ENCODE assay signal across 8 cellular contexts in the genomic region with DNA sequence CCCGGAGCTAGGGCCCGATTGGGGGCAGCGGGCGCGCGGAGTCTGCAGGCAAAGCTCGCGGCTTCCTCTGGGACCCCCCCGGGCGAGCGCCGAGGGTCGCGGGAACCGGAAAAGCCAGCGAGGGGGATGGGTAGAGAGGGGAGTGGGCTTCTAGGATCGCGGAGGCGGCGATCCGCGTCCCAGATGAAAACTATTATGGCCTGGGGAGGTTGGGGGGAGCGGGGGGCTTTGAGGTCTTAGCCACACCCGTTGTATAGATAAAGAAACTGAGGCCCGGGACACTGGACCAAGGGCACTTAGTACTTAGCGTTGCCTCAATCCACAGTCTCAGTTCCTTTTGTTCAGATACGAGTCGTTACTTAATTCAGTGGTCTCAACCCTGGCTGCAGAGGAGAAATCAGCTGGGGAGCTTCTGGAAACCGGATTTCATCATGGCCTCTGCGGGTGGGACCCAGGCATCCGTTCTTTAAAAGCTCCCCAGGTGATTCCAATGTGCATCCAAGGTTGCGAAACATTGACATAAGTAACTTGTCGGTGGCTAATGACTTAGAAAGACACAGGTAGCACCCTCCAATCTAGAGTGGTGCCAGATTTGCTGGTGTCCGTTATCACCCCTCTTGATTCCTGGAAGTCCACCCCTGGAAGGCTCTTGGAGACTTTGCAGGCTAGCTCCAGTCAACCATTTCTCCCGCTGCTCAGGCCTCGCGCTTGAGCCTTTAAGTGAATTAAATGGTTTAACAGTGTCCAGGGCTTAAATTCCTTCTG.
DNase-seq lines count a peak whose midpoint lies in the region; ATAC-seq, FAIRE-seq and TF ChIP-seq lines count a peak whose summit lies in the region.

No MANE protein-coding gene starts in this region.

- H3K79me2 ChIP-seq in K562 (ENCODE audit: control insufficient read depth, insufficient read depth, low read length) = no peaks in the 10 kb centered on the region

- H3K27me3 ChIP-seq in K562 (ENCODE audit: control insufficient read depth in 2 of 2, insufficient read depth in 2 of 2, low read length in 2 of 2) (peaks cover 8 to 21% of the 10 kb centered on the region in 2 experiments; a peak in 3 of 5 replicates), vagina (no peaks in the 10 kb centered on the region), uterus (peaks cover 3 to 14% of the 10 kb centered on the region in 2 donors)

- H3K27me3 Mint-ChIP-seq in stimulated activated naive CD8-positive, alpha-beta T cell treated with anti-CD3 and anti-CD28 coated beads, Interleukin-15, Interleukin-2, amounts not matched to agents 100 ng/mL and 50 ng/mL, for 24 hours = peaks cover 21% of the 10 kb centered on the region

- no peak overlapping the region for H3K4me2 ChIP-seq in K562 (ENCODE audit: insufficient read depth, low read length)

- no TSS peak for BruUV-seq in K562 (replicated peaks; lab: Mats Ljungman, UMichigan)

- TF ChIP-seq CTCF in K562 (IDR thresholded peaks at IDR 0.05 in 2 of 3, conservative IDR thresholded peaks at IDR 0.05 in 1 of 3; ENCODE audit: insufficient read depth in 2 of 3, low read depth in 1 of 3, low read length in 3 of 3) = no peak
- TF ChIP-seq CTCF in vagina (IDR thresholded peaks at IDR 0.05) = no peak
- TF ChIP-seq CTCF in uterus (IDR thresholded peaks at IDR 0.05) = no peak

- in situ Hi-C loops in K562 (cut with MboI) = no loop called here

- no peak overlapping the region for H2AFZ ChIP-seq in K562 (ENCODE audit: low read depth, low read length)

- H3K4me3 Mint-ChIP-seq in stimulated activated naive CD8-positive, alpha-beta T cell treated with anti-CD3 and anti-CD28 coated beads, Interleukin-15, Interleukin-2, amounts not matched to agents 100 ng/mL and 50 ng/mL, for 24 hours = peak overlapping the region; percentile 32

- H3K36me3 ChIP-seq in K562 (ENCODE audit: control insufficient read depth, insufficient read depth, low read length) (no peaks in the 10 kb centered on the region), vagina (no peaks in the 10 kb centered on the region), uterus (no peaks in the 10 kb centered on the region)

- no peaks in the 10 kb centered on the region for H3K9me1 ChIP-seq in K562 (ENCODE audit: control insufficient read depth, insufficient read depth, low read length)

- H3K9me3 ChIP-seq in K562 (replicated peaks; ENCODE audit: control insufficient read depth, insufficient read depth, low read depth, low read length) (no peaks in the 10 kb centered on the region), vagina (no peaks in the 10 kb centered on the region), uterus (no peaks in the 10 kb centered on the region)

- H3K4me1 Mint-ChIP-seq in stimulated activated naive CD8-positive, alpha-beta T cell treated with anti-CD3 and anti-CD28 coated beads, Interleukin-15, Interleukin-2, amounts not matched to agents 100 ng/mL and 50 ng/mL, for 24 hours (ENCODE audit: low read depth) = no peaks in the 10 kb centered on the region

- no peak overlapping the region for H3K27ac Mint-ChIP-seq in stimulated activated naive CD8-positive, alpha-beta T cell treated with anti-CD3 and anti-CD28 coated beads, Interleukin-15, Interleukin-2, amounts not matched to agents 100 ng/mL and 50 ng/mL, for 24 hours

- H3K4me3 ChIP-seq in K562 (no peak overlapping the region), vagina (peak overlapping the region; percentile 37 to 48), uterus (peak overlapping the region in 1 of 2 donors; percentile 35)

- H3K27ac ChIP-seq in K562 (ENCODE audit: extremely low read depth, low read depth, low read length) = no peak overlapping the region
- H3K27ac ChIP-seq in vagina = peak overlapping the region; percentile 24
- no peak overlapping the region for H3K27ac ChIP-seq in uterus

- no peak for TF ChIP-seq EP300 in K562 (IDR thresholded peaks at IDR 0.05; ENCODE audit: low read length)

- H3K4me1 ChIP-seq in K562 (replicated peaks in 1 of 2; ENCODE audit: control insufficient read depth in 2 of 2, insufficient read depth in 2 of 2, low read length in 2 of 2) (peaks cover 0 to 9% of the 10 kb centered on the region in 2 experiments; a peak in 1 of 5 replicates), vagina (peaks cover 4% of the 10 kb centered on the region), uterus (peaks cover 0 to 8% of the 10 kb centered on the region in 2 donors)

- no peak for DNase-seq in stimulated activated naive CD8-positive, alpha-beta T cell treated with anti-CD3 and anti-CD28 coated beads, Interleukin-15, Interleukin-2, amounts not matched to agents 100 U/mL and 50 U/mL, for 24 hours
- no peak for DNase-seq in K562 (ENCODE audit: extremely low read depth in 1 of 4, low spot score in 3 of 4)
- peak; percentile 54 for DNase-seq in medulla oblongata (ENCODE audit: extremely low spot score)
- DNase-seq in vagina (ENCODE audit: extremely low spot score in 2 of 2) = no peak
- no peak for DNase-seq in uterus
- no peak for DNase-seq in NCI-H1417 treated with DMSO at 0.1 percent for 48 hours (lab: John Stamatoyannopoulos, UW)

- no peak for TF ChIP-seq POLR2A in K562 (conservative IDR thresholded peaks at IDR 0.05)
- no peak for TF ChIP-seq POLR2A in vagina (IDR thresholded peaks at IDR 0.05)
- no peak for TF ChIP-seq POLR2A in uterus (IDR thresholded peaks at IDR 0.05)

- no peaks in the 10 kb centered on the region for H4K20me1 ChIP-seq in K562 (replicated peaks; ENCODE audit: control insufficient read depth, insufficient read depth, low read length)

- no peaks in the 10 kb centered on the region for H3K9me3 Mint-ChIP-seq in stimulated activated naive CD8-positive, alpha-beta T cell treated with anti-CD3 and anti-CD28 coated beads, Interleukin-15, Interleukin-2, amounts not matched to agents 100 ng/mL and 50 ng/mL, for 24 hours

- POLR2A ChIA-PET in K562 (lab: Yijun Ruan, JAX) = no interaction called here

- no peak for FAIRE-seq in K562 (lab: Jason Lieb, UNC)

- ATAC-seq in stimulated activated naive CD8-positive, alpha-beta T cell treated with anti-CD3 and anti-CD28 coated beads, Interleukin-15, Interleukin-2, amounts not matched to agents 100 U/mL and 50 U/mL, for 24 hours = no peak
- no peak for ATAC-seq in K562
- ATAC-seq in GM21528 (IDR thresholded peaks at IDR 0.05; ENCODE audit: low FRiP score, unreplicated experiment) = no peak

- no peak overlapping the region for H3K9ac ChIP-seq in K562 (ENCODE audit: insufficient read depth in 1 of 2, low read depth in 2 of 2, low read length in 2 of 2)

- WGBS in K562 (ENCODE audit: insufficient coverage, low coverage, missing lambda C conversion rate) = 22% methylated on average over 24 of the region's 37 CpGs

- CTCF ChIA-PET in K562 (lab: Yijun Ruan, JAX; ENCODE audit: low intra/inter-chr PET ratio) = no interaction called here

- H3K36me3 Mint-ChIP-seq in stimulated activated naive CD8-positive, alpha-beta T cell treated with anti-CD3 and anti-CD28 coated beads, Interleukin-15, Interleukin-2, amounts not matched to agents 100 ng/mL and 50 ng/mL, for 24 hours (ENCODE audit: low read depth) = no peaks in the 10 kb centered on the region

- intact Hi-C loops in K562 (cut with micrococcal nuclease) (no loop called here), vagina (cut with DNase I) (no loop called here), uterus (cut with DNase I; ENCODE audit: low total_unique reads) (no loop called here)

- TF ChIP-seq RAD21 in K562 (CRISPR knock-in tag; conservative IDR thresholded peaks at IDR 0.05 in 1 of 2, IDR thresholded peaks at IDR 0.05 in 1 of 2) = no peak

TF ChIP-seq in K562, 482 proteins besides CTCF, POLR2A, EP300 and RAD21:
- TF ChIP-seq, protein P1, sequence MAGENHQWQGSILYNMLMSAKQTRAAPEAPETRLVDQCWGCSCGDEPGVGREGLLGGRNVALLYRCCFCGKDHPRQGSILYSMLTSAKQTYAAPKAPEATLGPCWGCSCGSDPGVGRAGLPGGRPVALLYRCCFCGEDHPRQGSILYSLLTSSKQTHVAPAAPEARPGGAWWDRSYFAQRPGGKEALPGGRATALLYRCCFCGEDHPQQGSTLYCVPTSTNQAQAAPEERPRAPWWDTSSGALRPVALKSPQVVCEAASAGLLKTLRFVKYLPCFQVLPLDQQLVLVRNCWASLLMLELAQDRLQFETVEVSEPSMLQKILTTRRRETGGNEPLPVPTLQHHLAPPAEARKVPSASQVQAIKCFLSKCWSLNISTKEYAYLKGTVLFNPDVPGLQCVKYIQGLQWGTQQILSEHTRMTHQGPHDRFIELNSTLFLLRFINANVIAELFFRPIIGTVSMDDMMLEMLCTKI (IDR thresholded peaks at IDR 0.05; ENCODE audit: partially characterized antibody) = no peak
- peak; percentile 32; the same call in 1 of the 2 replicates for TF ChIP-seq CEBPB (tag; IDR thresholded peaks at IDR 0.05)
